ENCODE assay signal across 13 cellular contexts in genomic region chr4:168794092-168794707, GRCh38.
"Had no signal": no experiment of that assay in that cellular context is flagged by ENCODE, and none has a peak within 500 bp of the region (broad histone marks: within the 10 kb centered on the region; RNA-seq: fewer than 3 reads in every experiment).

No MANE protein-coding gene starts in this region.

- H3K27me3 ChIP-seq: esophagus muscularis mucosa, left lung, sigmoid colon had no signal

- ATAC-seq: activated CD4-positive, CD25-positive, alpha-beta regulatory T cell treated with anti-CD3 and anti-CD28 coated beads, Interleukin-2, amount 50 U/mL, for 24 hours; activated T-helper 17 cell treated with anti-CD3 and anti-CD28 coated beads, Interleukin-2, amount 50 U/mL, for 72 hours; left lung; stimulated activated effector memory CD8-positive, alpha-beta T cell treated with anti-CD3 and anti-CD28 coated beads, Interleukin-12 subunit alpha, Interleukin-12 subunit beta, amount 100 ng/mL, for 72 hours had no signal

- H3K27ac Mint-ChIP-seq: activated T-helper 17 cell treated with anti-CD3 and anti-CD28 coated beads, Interleukin-2, amount 50 U/mL, for 72 hours; memory B cell; natural killer cell treated with Interleukin-12 subunit alpha and Interleukin-12 subunit beta and Interleukin-15 and Interleukin-18, amount 100 ng/mL, for 72 hours; stimulated activated effector memory CD8-positive, alpha-beta T cell treated with anti-CD3 and anti-CD28 coated beads, Interleukin-12 subunit alpha, Interleukin-12 subunit beta, amount 100 ng/mL, for 72 hours had no signal

- H3K4me3 ChIP-seq: esophagus muscularis mucosa, left lung, sigmoid colon, thoracic aorta had no signal

- H3K4me1 Mint-ChIP-seq: activated T-helper 17 cell treated with anti-CD3 and anti-CD28 coated beads, Interleukin-2, amount 50 U/mL, for 72 hours; stimulated activated effector memory CD8-positive, alpha-beta T cell treated with anti-CD3 and anti-CD28 coated beads, Interleukin-12 subunit alpha, Interleukin-12 subunit beta, amount 100 ng/mL, for 72 hours had no signal

- DNase-seq: activated naive CD4-positive, alpha-beta T cell treated with Interleukin-2 at 50 U/mL for 16 hours; anterior cingulate cortex; hippocampal formation; left lung; sigmoid colon had no signal

- H3K36me3 ChIP-seq: esophagus muscularis mucosa, left lung, sigmoid colon, thoracic aorta had no signal

- H3K36me3 Mint-ChIP-seq: memory B cell; natural killer cell treated with Interleukin-12 subunit alpha and Interleukin-12 subunit beta and Interleukin-15 and Interleukin-18, amount 100 ng/mL, for 72 hours; stimulated activated effector memory CD8-positive, alpha-beta T cell treated with anti-CD3 and anti-CD28 coated beads, Interleukin-12 subunit alpha, Interleukin-12 subunit beta, amount 100 ng/mL, for 72 hours had no signal

- H3K9me3 ChIP-seq: esophagus muscularis mucosa, left lung, sigmoid colon, thoracic aorta had no signal

- H3K27ac ChIP-seq: esophagus muscularis mucosa, left lung, sigmoid colon, thoracic aorta had no signal

- H3K4me3 Mint-ChIP-seq: activated T-helper 17 cell treated with anti-CD3 and anti-CD28 coated beads, Interleukin-2, amount 50 U/mL, for 72 hours; memory B cell; natural killer cell treated with Interleukin-12 subunit alpha and Interleukin-12 subunit beta and Interleukin-15 and Interleukin-18, amount 100 ng/mL, for 72 hours; stimulated activated effector memory CD8-positive, alpha-beta T cell treated with anti-CD3 and anti-CD28 coated beads, Interleukin-12 subunit alpha, Interleukin-12 subunit beta, amount 100 ng/mL, for 72 hours had no signal

- FAIRE-seq: keratinocyte had no signal

- H3K9me3 Mint-ChIP-seq: activated T-helper 17 cell treated with anti-CD3 and anti-CD28 coated beads, Interleukin-2, amount 50 U/mL, for 72 hours; memory B cell; natural killer cell treated with Interleukin-12 subunit alpha and Interleukin-12 subunit beta and Interleukin-15 and Interleukin-18, amount 100 ng/mL, for 72 hours; stimulated activated effector memory CD8-positive, alpha-beta T cell treated with anti-CD3 and anti-CD28 coated beads, Interleukin-12 subunit alpha, Interleukin-12 subunit beta, amount 100 ng/mL, for 72 hours had no signal
